In genomic region chr12:88044035-88044434, GRCh38 we compare ENCODE assay signal across 2 cellular contexts.
A peak's percentile ranks its signal among the peaks of the same experiment; 100 is the strongest.
TF ChIP-seq lines count a peak whose summit lies in the region.

No MANE protein-coding gene starts in this region.

TF ChIP-seq in liver, 16 proteins besides CTCF, POLR2A, EP300 and RAD21:
- TF ChIP-seq RXRA (IDR thresholded peaks at IDR 0.05) (peak; percentile 24 to 47), JUND (IDR thresholded peaks at IDR 0.05) (no peak), REST (IDR thresholded peaks at IDR 0.05) (peak; percentile 23), FOXA1 (IDR thresholded peaks at IDR 0.05) (no peak), SP1 (IDR thresholded peaks at IDR 0.05) (peak; percentile 61), TAF1 (conservative IDR thresholded peaks at IDR 0.05) (no peak), NR2F2 (IDR thresholded peaks at IDR 0.05) (no peak), FOXA2 (IDR thresholded peaks at IDR 0.05) (no peak), MAX (IDR thresholded peaks at IDR 0.05) (no peak), HNF4A (conservative IDR thresholded peaks at IDR 0.05) (peak; percentile 92 to 93), HNF4G (IDR thresholded peaks at IDR 0.05) (peak; percentile 51), YY1 (IDR thresholded peaks at IDR 0.05) (peak; percentile 23), ATF3 (IDR thresholded peaks at IDR 0.05) (no peak), ZBTB33 (IDR thresholded peaks at IDR 0.05) (no peak), EGR1 (IDR thresholded peaks at IDR 0.05; ENCODE audit: low read depth in 2 of 2) (no peak), GABPA (IDR thresholded peaks at IDR 0.05 in 1 of 2, conservative IDR thresholded peaks at IDR 0.05 in 1 of 2) (peak; percentile 35 to 69)

TF ChIP-seq in HepG2, 621 proteins besides CTCF, POLR2A, EP300 and RAD21:
- TF ChIP-seq ZBTB44 (CRISPR knock-in tag; IDR thresholded peaks at IDR 0.05) (no peak), DZIP1 (CRISPR knock-in tag; IDR thresholded peaks at IDR 0.05) (no peak), FOXO1 (CRISPR knock-in tag; IDR thresholded peaks at IDR 0.05) (no peak), AKNA (CRISPR knock-in tag; IDR thresholded peaks at IDR 0.05; ENCODE audit: borderline replicate concordance) (no peak), ZC3H13 (CRISPR knock-in tag; IDR thresholded peaks at IDR 0.05) (no peak), PCBP2 (optimal IDR thresholded peaks at IDR 0.05; ENCODE audit: low read depth, low read length, poor library complexity, severe bottlenecking) (no peak), ARHGAP35 (CRISPR knock-in tag; IDR thresholded peaks at IDR 0.05; ENCODE audit: borderline replicate concordance) (no peak), ZNF382 (CRISPR knock-in tag; IDR thresholded peaks at IDR 0.05; ENCODE audit: borderline replicate concordance) (no peak), HES4 (CRISPR knock-in tag; IDR thresholded peaks at IDR 0.05; ENCODE audit: borderline replicate concordance) (no peak), ZNF33A (CRISPR knock-in tag; IDR thresholded peaks at IDR 0.05; ENCODE audit: borderline replicate concordance) (no peak)
